Comparison of ENCODE assay signal across 19 cellular contexts in the genomic region with DNA sequence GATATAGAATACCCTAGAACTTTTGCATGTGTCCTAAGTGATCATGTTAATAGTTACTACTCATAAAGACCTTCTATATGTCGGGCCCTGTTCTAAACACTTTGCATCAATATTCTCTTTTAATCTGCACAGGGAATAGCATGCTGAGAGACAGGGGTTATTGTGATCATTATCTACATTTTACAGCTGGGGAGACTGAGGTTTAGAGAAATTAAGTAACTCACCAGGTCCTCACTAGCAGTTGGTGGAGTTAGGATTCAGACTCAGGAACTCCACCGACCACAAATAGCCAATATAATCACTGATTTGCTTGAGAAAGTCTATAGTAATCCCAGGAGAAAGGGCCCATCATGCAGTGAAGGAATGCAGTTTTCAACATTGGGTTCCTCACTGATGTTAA.
DNase-seq lines count a peak whose midpoint lies in the region; ATAC-seq and TF ChIP-seq lines count a peak whose summit lies in the region.
"Had no signal": no experiment of that assay in that cellular context is flagged by ENCODE, and none has a peak within 500 bp of the region (broad histone marks: within the 10 kb centered on the region; RNA-seq: fewer than 3 reads in every experiment).

No MANE protein-coding gene starts in this region.

- DNase-seq in A673 (ENCODE audit: low spot score) (peak; percentile 85), SK-N-MC (ENCODE audit: low read depth, low spot score) (peak; percentile 80), immature natural killer cell (no peak), T-helper 9 cell (no peak), posterior vena cava (ENCODE audit: low spot score) (no peak)
- no peak for DNase-seq in CD8-positive, alpha-beta T cell
- DNase-seq: 8988T; C1 segment of cervical spinal cord; Calu3; CD4-positive, CD25-positive, alpha-beta regulatory T cell; DMS53; DND-41; EL; H9; KG1 had no signal

- H3K9me3 Mint-ChIP-seq in CD8-positive, alpha-beta T cell: peaks cover under 1% of the 10 kb centered on the region
- peaks cover 0 to under 1% (median 0%) of the 10 kb centered on the region in 6 donors for H3K9me3 Mint-ChIP-seq in immature natural killer cell

- peaks cover 9% of the 10 kb centered on the region for H3K9me3 ChIP-seq in A673 (ENCODE audit: low read depth, low read length, poor library complexity, severe bottlenecking)
- H3K9me3 ChIP-seq in CD8-positive, alpha-beta T cell (ENCODE audit: low read length): no peaks in the 10 kb centered on the region
- H3K9me3 ChIP-seq in SK-N-MC (ENCODE audit: low read depth, low read length): no peaks in the 10 kb centered on the region

- no TSS peak for BruUV-seq in A673 (replicated peaks; lab: Mats Ljungman, UMichigan)

- H3K27me3 Mint-ChIP-seq in CD8-positive, alpha-beta T cell (ENCODE audit: low read depth): no peaks in the 10 kb centered on the region
- H3K27me3 Mint-ChIP-seq in immature natural killer cell (ENCODE audit: low read depth in 3 of 3): no peaks in the 10 kb centered on the region
- H3K27me3 Mint-ChIP-seq: B cell had no signal

- no peak overlapping the region for H3K4me3 Mint-ChIP-seq in CD8-positive, alpha-beta T cell
- H3K4me3 Mint-ChIP-seq in immature natural killer cell: no peak overlapping the region
- H3K4me3 Mint-ChIP-seq: B cell; CD4-positive, CD25-positive, alpha-beta regulatory T cell; H9 had no signal

- peaks cover 55% of the 10 kb centered on the region for H3K4me1 ChIP-seq in A673 (ENCODE audit: insufficient read depth, low read length, poor library complexity, severe bottlenecking)
- peaks cover 38% of the 10 kb centered on the region for H3K4me1 ChIP-seq in CD8-positive, alpha-beta T cell (ENCODE audit: insufficient read depth, low read length)

- H3K4me3 ChIP-seq in A673 (ENCODE audit: low read depth, low read length, poor library complexity, severe bottlenecking) (no peak overlapping the region), SK-N-MC (peak overlapping the region; percentile 33; the same call in 1 of the 2 replicates)
- H3K4me3 ChIP-seq in CD8-positive, alpha-beta T cell (ENCODE audit: low read depth, low read length): no peak overlapping the region
- H3K4me3 ChIP-seq: GM12878 had no signal

- intact Hi-C loops in A673 (cut with micrococcal nuclease; ENCODE audit: unreplicated experiment): loop anchor here (2.0 to 10.0 kb wide), 5 partner anchors 124 to 496 kb away; partner anchors contain the start of gene EGR2
- intact Hi-C loops in CD8-positive, alpha-beta T cell (cut with DNase I, micrococcal nuclease): loop anchor here in 1 of 2 experiments (5.0 kb wide), 2 partner anchors 84 to 109 kb away; partner anchors contain the start of gene ADO
- intact Hi-C loops in posterior vena cava (cut with DNase I): no loop called here

- peak overlapping the region; percentile 95 for H3K27ac ChIP-seq in A673 (ENCODE audit: low read depth, low read length, poor library complexity, severe bottlenecking)
- H3K27ac ChIP-seq in CD8-positive, alpha-beta T cell (ENCODE audit: low read depth, low read length): no peak overlapping the region
- H3K27ac ChIP-seq in SK-N-MC: peak overlapping the region; percentile 98

- peak overlapping the region; percentile 52 for H3K27ac Mint-ChIP-seq in CD8-positive, alpha-beta T cell
- H3K27ac Mint-ChIP-seq in immature natural killer cell: peak overlapping the region in 4 of 6 donors; percentile 8 to 81 (median 44)
- H3K27ac Mint-ChIP-seq: B cell, H9 had no signal

- ATAC-seq in CD8-positive, alpha-beta T cell: no peak
- no peak for ATAC-seq in GM21717 (IDR thresholded peaks at IDR 0.05; ENCODE audit: unreplicated experiment)
- no peak for ATAC-seq in HG03045 (IDR thresholded peaks at IDR 0.05; ENCODE audit: unreplicated experiment)
- ATAC-seq: GM12878 had no signal

- no peaks in the 10 kb centered on the region for H3K36me3 ChIP-seq in A673 (ENCODE audit: insufficient read depth, low read length, poor library complexity, severe bottlenecking)
- H3K36me3 ChIP-seq in CD8-positive, alpha-beta T cell (ENCODE audit: insufficient read depth, low read length): no peaks in the 10 kb centered on the region
- no peaks in the 10 kb centered on the region for H3K36me3 ChIP-seq in SK-N-MC (ENCODE audit: insufficient read depth, low read length)

- POLR2A ChIA-PET in A673 (lab: Charles Lee; ENCODE audit: low non-redundant PET): interaction anchor here (0.7 kb wide), 1 partner anchor 100 kb away, joined by 3 read pairs; no protein-coding TSS in a partner anchor
- POLR2A ChIA-PET in CD8-positive, alpha-beta T cell (lab: Charles Lee): no interaction called here

- CTCF ChIA-PET in A673 (lab: Charles Lee): interaction anchor here (0.6 to 1.4 kb wide), 2 partner anchors 498 to 1027 kb away, joined by 3 to 6 read pairs; no protein-coding TSS in a partner anchor
- CTCF ChIA-PET in CD8-positive, alpha-beta T cell (lab: Charles Lee): no interaction called here

- H3K36me3 Mint-ChIP-seq in CD8-positive, alpha-beta T cell: no peaks in the 10 kb centered on the region
- H3K36me3 Mint-ChIP-seq in immature natural killer cell: no peaks in the 10 kb centered on the region
- H3K36me3 Mint-ChIP-seq: CD4-positive, CD25-positive, alpha-beta regulatory T cell had no signal

- H3K4me1 Mint-ChIP-seq in CD8-positive, alpha-beta T cell (ENCODE audit: low read depth): peaks cover 59% of the 10 kb centered on the region
- peaks cover 83 to 90% of the 10 kb centered on the region in 2 donors for H3K4me1 Mint-ChIP-seq in immature natural killer cell

- no peak for TF ChIP-seq CTCF in A673 (conservative IDR thresholded peaks at IDR 0.05; ENCODE audit: low read depth, low read length)
- no peak for TF ChIP-seq CTCF in CD8-positive, alpha-beta T cell (IDR thresholded peaks at IDR 0.05)

- H3K27me3 ChIP-seq in A673 (replicated peaks; ENCODE audit: insufficient read depth, low read depth, low read length, poor library complexity): no peaks in the 10 kb centered on the region
- H3K27me3 ChIP-seq in CD8-positive, alpha-beta T cell (ENCODE audit: insufficient read depth, low read length): no peaks in the 10 kb centered on the region

- H3K9ac ChIP-seq in SK-N-MC (ENCODE audit: insufficient read length): peak overlapping the region; percentile 59

Comparison
In these comparisons a context has a peak if more than half of its experiments do, and no peak if none do; other contexts are left out.
1. DNase-seq: peak in A673 (single experiment) and SK-N-MC (single experiment); none in CD8-positive, alpha-beta T cell (0 of 7), immature natural killer cell (0 of 3), T-helper 9 cell (single experiment) and posterior vena cava (single experiment).